Comparison of ENCODE assay signal across 20 cellular contexts in the genomic region with DNA sequence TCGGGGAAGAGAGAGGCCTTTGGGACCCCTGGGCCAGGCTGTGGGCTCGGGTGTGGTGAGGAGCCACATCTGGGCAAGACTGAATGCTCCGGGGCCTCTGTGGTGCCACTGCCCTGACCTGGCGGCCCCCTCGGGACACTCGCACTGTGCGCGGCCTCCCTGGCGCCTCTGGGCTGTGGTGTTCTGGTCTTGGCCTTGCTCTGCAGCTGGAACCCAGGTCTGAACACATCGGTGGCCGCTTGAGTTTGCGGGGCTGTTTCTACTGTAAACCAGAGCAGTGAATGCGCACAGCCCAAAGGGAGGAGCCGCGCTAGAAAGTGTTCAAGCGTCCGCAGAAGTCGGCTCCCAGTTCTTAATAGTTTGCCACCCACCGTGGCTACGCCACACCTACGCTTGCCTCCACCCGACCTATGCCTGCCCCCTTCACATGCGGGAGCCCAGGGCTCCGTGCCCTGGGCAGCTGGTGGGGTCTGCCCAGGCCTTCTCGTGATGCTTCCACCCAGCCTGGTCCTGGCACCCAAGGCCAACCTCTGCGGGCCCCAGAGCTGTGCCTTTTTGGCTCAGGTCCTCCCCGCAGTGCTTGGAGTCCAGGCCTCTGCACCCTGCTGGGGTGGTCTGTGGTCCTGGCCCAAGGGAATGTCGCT.
"Had no signal": no experiment of that assay in that cellular context is flagged by ENCODE, and none has a peak within 500 bp of the region (broad histone marks: within the 10 kb centered on the region; RNA-seq: fewer than 3 reads in every experiment).

No MANE protein-coding gene starts in this region.

- ATAC-seq: activated CD8-positive, alpha-beta memory T cell treated with anti-CD3 and anti-CD28 coated beads, Interleukin-2, amount 10 ng/mL, durations not matched to agents 7 days and 5 days; esophagus mucosa; gastroesophageal sphincter; heart left ventricle; natural killer cell had no signal

- H3K36me3 ChIP-seq: cardiac muscle cell, heart left ventricle, right atrium auricular region, upper lobe of left lung had no signal

- H3K27me3 ChIP-seq: cardiac muscle cell, testis had no signal

- H3K27ac ChIP-seq: cardiac muscle cell, gastroesophageal sphincter, right atrium auricular region, skin epidermis, testis, upper lobe of left lung had no signal

- DNase-seq: activated B cell treated with CpG ODN at 0.5 μM for 24 hours; activated CD4-positive, alpha-beta memory T cell treated with anti-CD3 and anti-CD28 coated beads, Interleukin-2, amount 10 ng/mL, durations not matched to agents 7 days and 5 days; activated CD4-positive, alpha-beta T cell treated with anti-CD3 and anti-CD28 coated beads for 48 hours; activated CD8-positive, alpha-beta memory T cell treated with anti-CD3 and anti-CD28 coated beads, Interleukin-2, amount 10 ng/mL, durations not matched to agents 7 days and 5 days; activated naive CD4-positive, alpha-beta T cell; activated naive CD8-positive, alpha-beta T cell treated with anti-CD3 and anti-CD28 coated beads, Interleukin-2, amount 10 ng/mL, durations not matched to agents 7 days and 5 days; amygdala; effector CD8-positive, alpha-beta T cell; kidney glomerular epithelial cell; natural killer cell; occipital lobe; stimulated activated CD4-positive, alpha-beta T cell treated with anti-CD3 and anti-CD28 coated beads, Interleukin-4, amount 100 ng/mL, for 1 hour; testis had no signal

- H3K9me3 ChIP-seq: gastroesophageal sphincter, heart left ventricle, right atrium auricular region, testis, upper lobe of left lung had no signal

- H3K4me3 ChIP-seq: cardiac muscle cell, gastroesophageal sphincter, heart left ventricle, right atrium auricular region, skin epidermis, testis, upper lobe of left lung had no signal
